In the genomic region with DNA sequence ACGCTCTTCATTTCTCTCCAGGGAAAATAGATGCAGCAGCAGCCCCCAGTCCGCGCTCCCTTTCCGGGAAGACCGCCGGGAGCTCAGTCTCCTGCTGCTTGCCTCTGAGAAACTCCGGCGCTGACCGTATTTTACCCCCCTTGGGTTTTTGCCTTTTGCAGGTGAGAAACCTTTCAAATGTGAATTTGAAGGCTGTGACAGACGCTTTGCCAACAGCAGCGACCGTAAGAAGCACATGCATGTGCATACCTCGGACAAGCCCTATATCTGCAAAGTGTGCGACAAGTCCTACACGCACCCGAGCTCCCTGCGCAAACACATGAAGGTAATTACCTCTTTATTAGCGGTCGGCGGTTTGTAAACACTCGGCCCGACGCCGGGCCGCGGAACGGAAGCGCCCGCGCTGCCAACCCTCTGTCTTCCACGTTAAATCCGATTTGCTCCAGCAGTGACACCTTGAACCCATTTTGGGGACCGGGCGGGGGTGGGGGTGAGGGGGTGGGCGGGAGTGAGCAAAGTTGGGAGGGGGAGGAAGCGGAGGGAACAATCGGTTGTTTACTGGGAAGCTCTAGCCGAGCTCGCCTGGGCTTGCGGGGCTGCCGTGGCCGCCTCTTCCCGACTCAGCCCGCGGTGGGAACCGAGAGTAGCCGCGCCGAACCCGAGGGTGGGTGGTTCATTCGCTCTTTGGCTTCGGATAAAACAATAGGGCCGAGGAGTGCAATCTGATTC, we compare ENCODE assay signal across 1 cellular context.
TF ChIP-seq lines count a peak whose summit lies in the region.

No MANE protein-coding gene starts in this region.

TF ChIP-seq in neural cell, 6 proteins besides CTCF, POLR2A, EP300 and RAD21 (continued from another document):
- TF ChIP-seq TAF1 (IDR thresholded peaks at IDR 0.05; ENCODE audit: low read depth) (no peak), SMC3 (conservative IDR thresholded peaks at IDR 0.05; ENCODE audit: poor library complexity) (no peak)
